ENCODE assay signal across 8 cellular contexts in the genomic region with DNA sequence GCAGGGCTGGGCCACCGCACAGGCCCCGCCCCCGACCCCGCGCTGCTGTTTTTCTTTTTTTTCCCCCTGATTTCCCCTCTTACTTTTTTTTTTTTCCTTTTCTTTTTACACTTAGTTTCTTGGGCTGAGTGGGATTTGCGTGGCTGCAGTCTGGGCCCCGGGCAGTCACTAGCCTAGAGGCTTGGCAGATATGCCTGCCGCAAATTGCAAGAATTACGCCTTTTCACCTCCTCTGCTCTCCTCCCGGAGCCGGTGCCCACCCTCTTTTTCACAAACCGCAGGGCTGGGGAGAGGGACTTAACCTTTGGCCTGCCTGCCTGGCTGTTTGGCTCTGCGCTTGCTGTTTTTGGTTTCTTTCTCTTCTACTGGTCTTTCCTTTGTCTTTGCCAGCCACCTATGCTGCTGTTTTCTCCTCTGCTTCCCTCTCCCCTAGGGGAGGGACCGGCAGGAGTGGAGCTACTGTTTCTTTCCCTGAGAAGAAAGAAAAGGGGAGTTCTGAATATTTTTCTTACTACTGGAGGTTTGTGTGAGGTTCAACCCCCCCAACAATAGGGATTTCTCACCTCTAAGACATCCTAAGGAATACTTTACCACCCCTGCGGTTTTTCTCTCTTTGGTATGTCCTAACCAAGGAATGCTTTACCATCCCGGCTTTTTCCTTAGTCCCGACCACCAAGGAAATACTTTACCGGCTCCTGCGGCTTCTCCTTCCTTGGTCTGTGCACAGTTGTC. TPM values are rescaled to one million over a fixed set of nuclear protein-coding genes. Genes with fewer than 3 reads are reported as not detected.
DNase-seq lines count a peak whose midpoint lies in the region; ATAC-seq and TF ChIP-seq lines count a peak whose summit lies in the region.

No MANE protein-coding gene starts in this region.

- H3K4me1 ChIP-seq in heart right ventricle (peaks cover 4 to 50% (median 26%) of the 10 kb centered on the region in 9 donors), parathyroid adenoma (no peaks in the 10 kb centered on the region)

- no peak for TF ChIP-seq CTCF in heart right ventricle (IDR thresholded peaks at IDR 0.05)
- TF ChIP-seq CTCF in parathyroid adenoma (IDR thresholded peaks at IDR 0.05): no peak

- H3K4me2 ChIP-seq in parathyroid adenoma (ENCODE audit: low read length): peak overlapping the region; percentile 18

- H3K36me3 Mint-ChIP-seq in activated CD4-positive, alpha-beta T cell treated with anti-CD3 and anti-CD28 coated beads, Interleukin-2, amount 10 ng/mL, durations not matched to agents 24 days and 14 days (ENCODE audit: low read depth): peaks cover 61% of the 10 kb centered on the region
- peaks cover 55% of the 10 kb centered on the region for H3K36me3 Mint-ChIP-seq in activated T-helper 17 cell treated with anti-CD3 and anti-CD28 coated beads, Interleukin-2, amount 50 U/mL, for 72 hours (ENCODE audit: low read depth)

- H3K27me3 ChIP-seq in heart right ventricle: no peaks in the 10 kb centered on the region
- no peaks in the 10 kb centered on the region for H3K27me3 ChIP-seq in parathyroid adenoma (ENCODE audit: control insufficient read depth, insufficient read depth, low read length)

- CTCF ChIA-PET in HEK293T (lab: Yijun Ruan, JAX): no interaction called here

- H3K27me3 Mint-ChIP-seq in activated CD4-positive, alpha-beta T cell treated with anti-CD3 and anti-CD28 coated beads, Interleukin-2, amount 10 ng/mL, durations not matched to agents 24 days and 14 days: no peaks in the 10 kb centered on the region
- H3K27me3 Mint-ChIP-seq in activated T-helper 17 cell treated with anti-CD3 and anti-CD28 coated beads, Interleukin-2, amount 50 U/mL, for 72 hours: no peaks in the 10 kb centered on the region

- H3K79me2 ChIP-seq in parathyroid adenoma: peaks cover 26% of the 10 kb centered on the region

- H3K9me3 Mint-ChIP-seq in activated CD4-positive, alpha-beta T cell treated with anti-CD3 and anti-CD28 coated beads, Interleukin-2, amount 10 ng/mL, durations not matched to agents 24 days and 14 days: peaks cover 5% of the 10 kb centered on the region
- H3K9me3 Mint-ChIP-seq in activated T-helper 17 cell treated with anti-CD3 and anti-CD28 coated beads, Interleukin-2, amount 50 U/mL, for 72 hours: no peaks in the 10 kb centered on the region

- no peak overlapping the region for H3K27ac Mint-ChIP-seq in activated CD4-positive, alpha-beta T cell treated with anti-CD3 and anti-CD28 coated beads, Interleukin-2, amount 10 ng/mL, durations not matched to agents 24 days and 14 days
- peak overlapping the region; percentile 35 for H3K27ac Mint-ChIP-seq in activated T-helper 17 cell treated with anti-CD3 and anti-CD28 coated beads, Interleukin-2, amount 50 U/mL, for 72 hours

- H3K4me1 Mint-ChIP-seq in activated CD4-positive, alpha-beta T cell treated with anti-CD3 and anti-CD28 coated beads, Interleukin-2, amount 10 ng/mL, durations not matched to agents 24 days and 14 days: peaks cover 12% of the 10 kb centered on the region
- peaks cover 7% of the 10 kb centered on the region for H3K4me1 Mint-ChIP-seq in activated T-helper 17 cell treated with anti-CD3 and anti-CD28 coated beads, Interleukin-2, amount 50 U/mL, for 72 hours

- DNase-seq in activated CD4-positive, alpha-beta T cell treated with anti-CD3 and anti-CD28 coated beads, Interleukin-2, amount 10 ng/mL, durations not matched to agents 24 days and 14 days: no peak
- no peak for DNase-seq in activated CD4-positive, alpha-beta T cell treated with anti-CD3 and anti-CD28 coated beads, Interleukin-2, amount 50 U/mL, for 1 hour
- DNase-seq in heart right ventricle: no peak
- no peak for DNase-seq in NCI-H1417 treated with DMSO at 0.1 percent for 48 hours (lab: John Stamatoyannopoulos, UW)
- no peak for DNase-seq in HEK293T (ENCODE audit: extremely low spot score)

- peaks cover 0 to 47% (median 10%) of the 10 kb centered on the region in 9 donors for H3K36me3 ChIP-seq in heart right ventricle
- no peaks in the 10 kb centered on the region for H3K36me3 ChIP-seq in parathyroid adenoma (ENCODE audit: control insufficient read depth, insufficient read depth, low read length)

- no peak overlapping the region for H3K9ac ChIP-seq in parathyroid adenoma

- intact Hi-C loops in activated CD4-positive, alpha-beta T cell treated with anti-CD3 and anti-CD28 coated beads, Interleukin-2, amount 10 ng/mL, durations not matched to agents 24 days and 14 days (cut with micrococcal nuclease): no loop called here
- intact Hi-C loops in heart right ventricle (cut with DNase I): no loop called here

- no peaks in the 10 kb centered on the region for H3K9me3 ChIP-seq in heart right ventricle
- H3K9me3 ChIP-seq in parathyroid adenoma (ENCODE audit: control insufficient read depth, low read length): no peaks in the 10 kb centered on the region

- H3K4me3 Mint-ChIP-seq in activated CD4-positive, alpha-beta T cell treated with anti-CD3 and anti-CD28 coated beads, Interleukin-2, amount 10 ng/mL, durations not matched to agents 24 days and 14 days: peak overlapping the region; percentile 55
- H3K4me3 Mint-ChIP-seq in activated T-helper 17 cell treated with anti-CD3 and anti-CD28 coated beads, Interleukin-2, amount 50 U/mL, for 72 hours: peak overlapping the region; percentile 32

- POLR2A ChIA-PET in HEK293T (lab: Yijun Ruan, JAX): interaction anchor here (1.6 kb wide), 1 partner anchor 11 kb away, joined by 4 read pairs; no protein-coding TSS in a partner anchor

- no peak overlapping the region for H2AFZ ChIP-seq in parathyroid adenoma

- H3K4me3 ChIP-seq in heart right ventricle (peak overlapping the region; percentile 4 to 63 (median 56)), parathyroid adenoma (ENCODE audit: low read depth, low read length) (peak overlapping the region; percentile 39)

- 12 to 14% methylated on average over 19 of the region's 19 CpGs for WGBS in heart right ventricle, 2 donors

- peak overlapping the region in 9 of 10 donors; percentile 51 to 88 (median 65) for H3K27ac ChIP-seq in heart right ventricle
- H3K27ac ChIP-seq in parathyroid adenoma: no peak overlapping the region

- ATAC-seq in activated T-helper 17 cell treated with anti-CD3 and anti-CD28 coated beads, Interleukin-2, amount 50 U/mL, for 72 hours (replicated peaks): no peak
- peak in 7 of 8 donors; percentile 26 to 66 (median 54) for ATAC-seq in heart right ventricle
- ATAC-seq in HG02610 (IDR thresholded peaks at IDR 0.05; ENCODE audit: unreplicated experiment): no peak

TF ChIP-seq in HEK293T, 16 proteins besides CTCF, POLR2A, EP300 and RAD21:
- TF ChIP-seq FOXA1 (IDR thresholded peaks at IDR 0.05) (no peak), FOXK2 (IDR thresholded peaks at IDR 0.05) (no peak), LEF1 (IDR thresholded peaks at IDR 0.05; ENCODE audit: borderline replicate concordance) (no peak)
TF ChIP-seq in HEK293T: peak in this region for 0.

RNA-seq across cellular contexts. Expression of gene ZNF552, which starts 11.0 kb away (rescaled TPM):
- total RNA-seq in activated CD4-positive, alpha-beta T cell treated with anti-CD3 and anti-CD28 coated beads, Interleukin-2, amount 10 ng/mL, durations not matched to agents 24 days and 14 days: 9.2 and 9.8 TPM in 2 replicates
- total RNA-seq in activated T-helper 17 cell treated with anti-CD3 and anti-CD28 coated beads, Interleukin-2, amount 50 U/mL, for 72 hours: 1 to 10 TPM; 6.0 to 7.5 TPM
- total RNA-seq in heart right ventricle: 1 to 10 TPM; 1.9 to 6.6 (median 2.7) TPM
- polyA plus RNA-seq in heart right ventricle: 1 to 10 TPM; 1.5 to 3.9 TPM

RNA-seq across cellular contexts. Expression of gene ZNF587B, which starts 26.3 kb away (rescaled TPM):
- total RNA-seq in activated CD4-positive, alpha-beta T cell treated with anti-CD3 and anti-CD28 coated beads, Interleukin-2, amount 10 ng/mL, durations not matched to agents 24 days and 14 days: 25.5 and 27.5 TPM in 2 replicates
- total RNA-seq in activated T-helper 17 cell treated with anti-CD3 and anti-CD28 coated beads, Interleukin-2, amount 50 U/mL, for 72 hours: 10 to 100 TPM; 16.8 to 20.6 TPM
- 1 to 10 TPM; 5.3 to 8.1 (median 7.1) TPM for total RNA-seq in heart right ventricle
- 1 to 10 TPM; 1.3 to 7.5 TPM for polyA plus RNA-seq in heart right ventricle

RNA-seq across cellular contexts. Expression of gene ZNF586, which starts 34.3 kb away (rescaled TPM):
- 11.5 and 13.5 TPM in 2 replicates for total RNA-seq in activated CD4-positive, alpha-beta T cell treated with anti-CD3 and anti-CD28 coated beads, Interleukin-2, amount 10 ng/mL, durations not matched to agents 24 days and 14 days
- 10 to 100 TPM; 16.0 to 21.0 TPM for total RNA-seq in activated T-helper 17 cell treated with anti-CD3 and anti-CD28 coated beads, Interleukin-2, amount 50 U/mL, for 72 hours
- 10 to 100 TPM in 6 of 10 donors, 1 to 10 TPM in 4; 7.6 to 14.4 (median 11.0) TPM for total RNA-seq in heart right ventricle
- 1 to 10 TPM; 6.7 to 8.8 TPM for polyA plus RNA-seq in heart right ventricle

RNA-seq across cellular contexts. Expression of gene ZNF587, which starts 45.9 kb away (rescaled TPM):
- 30.1 and 30.9 TPM in 2 replicates for total RNA-seq in activated CD4-positive, alpha-beta T cell treated with anti-CD3 and anti-CD28 coated beads, Interleukin-2, amount 10 ng/mL, durations not matched to agents 24 days and 14 days
- total RNA-seq in activated T-helper 17 cell treated with anti-CD3 and anti-CD28 coated beads, Interleukin-2, amount 50 U/mL, for 72 hours: 10 to 100 TPM; 33.7 to 37.3 TPM
- total RNA-seq in heart right ventricle: 10 to 100 TPM; 16.0 to 24.8 (median 20.0) TPM
- polyA plus RNA-seq in heart right ventricle: 10 to 100 TPM in 1 of 2 donors, 1 to 10 TPM in 1; 4.2 to 39.1 TPM

RNA-seq across cellular contexts. Expression of gene ZNF776, which starts 57.1 kb away (rescaled TPM):
- total RNA-seq in activated CD4-positive, alpha-beta T cell treated with anti-CD3 and anti-CD28 coated beads, Interleukin-2, amount 10 ng/mL, durations not matched to agents 24 days and 14 days: 7.5 and 7.9 TPM in 2 replicates
- total RNA-seq in activated T-helper 17 cell treated with anti-CD3 and anti-CD28 coated beads, Interleukin-2, amount 50 U/mL, for 72 hours: 10 to 100 TPM in 1 of 2 donors, 1 to 10 TPM in 1; 7.9 to 11.8 TPM
- 10 to 100 TPM in 9 of 10 donors, 1 to 10 TPM in 1; 9.5 to 18.0 (median 13.4) TPM for total RNA-seq in heart right ventricle
- 1 to 10 TPM; 4.1 to 6.5 TPM for polyA plus RNA-seq in heart right ventricle

Comparison
In these comparisons a context has a peak if more than half of its experiments do, and no peak if none do; other contexts are left out.
1. ATAC-seq: peak in heart right ventricle (7 of 8); none in activated T-helper 17 cell treated with anti-CD3 and anti-CD28 coated beads, Interleukin-2, amount 50 U/mL, for 72 hours (single experiment) and HG02610 (single experiment).